8 cellular contexts compared by ENCODE assay signal in the genomic region with DNA sequence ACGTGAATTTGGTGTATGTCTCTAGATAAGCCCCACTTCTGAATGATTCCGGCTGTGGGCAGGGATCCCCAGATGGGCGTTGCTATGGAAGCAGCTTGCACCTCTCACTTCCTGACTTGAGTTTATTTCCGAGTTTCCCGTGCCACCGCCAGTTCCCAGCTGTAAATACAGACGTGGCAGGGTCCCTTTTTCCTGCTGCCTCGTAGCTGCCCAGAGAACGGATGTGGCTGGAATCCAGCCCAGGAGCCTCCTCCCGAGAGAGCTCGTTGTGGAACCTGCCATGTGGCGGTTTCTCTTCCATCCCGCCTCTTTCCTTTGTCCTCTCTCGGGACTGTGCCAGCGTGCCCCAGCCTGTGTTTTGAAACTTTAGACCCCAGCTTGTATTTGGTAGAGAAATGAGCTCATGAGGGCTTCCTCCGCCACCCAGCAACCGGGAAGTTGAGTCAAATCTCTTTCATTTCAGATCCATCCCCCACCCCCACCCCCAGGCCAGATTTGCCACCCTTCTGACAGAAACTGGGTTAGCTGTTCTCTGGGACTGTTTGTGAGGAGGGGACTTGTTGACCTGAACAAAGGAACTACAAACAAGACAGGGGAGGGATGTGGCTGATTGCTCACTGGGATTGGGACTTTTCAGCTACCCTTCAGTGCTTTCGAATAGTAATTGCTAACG.
DNase-seq lines count a peak whose midpoint lies in the region; ATAC-seq and TF ChIP-seq lines count a peak whose summit lies in the region.

No MANE protein-coding gene starts in this region.

- no peaks in the 10 kb centered on the region for H3K36me3 Mint-ChIP-seq in activated naive CD4-positive, alpha-beta T cell treated with anti-CD3 and anti-CD28 coated beads, Interleukin-2, amount 10 ng/mL, durations not matched to agents 7 days and 5 days

- peak overlapping the region; percentile 88 for H3K4me3 ChIP-seq in GM12865 (ENCODE audit: low read depth, low read length)

- H3K9me3 Mint-ChIP-seq in activated naive CD4-positive, alpha-beta T cell treated with anti-CD3 and anti-CD28 coated beads, Interleukin-2, amount 10 ng/mL, durations not matched to agents 7 days and 5 days: no peaks in the 10 kb centered on the region

- peak; percentile 40 for ATAC-seq in Right ventricle myocardium superior (ENCODE audit: poor library complexity)
- ATAC-seq in HG03439 (IDR thresholded peaks at IDR 0.05; ENCODE audit: unreplicated experiment): no peak

- H3K27ac ChIP-seq in 22Rv1: peak overlapping the region; percentile 85

- CTCF ChIA-PET in activated naive CD4-positive, alpha-beta T cell treated with anti-CD3 and anti-CD28 coated beads, Interleukin-2, amount 10 ng/mL, durations not matched to agents 7 days and 5 days (lab: Charles Lee): interaction anchor here (1.2 kb wide), 1 partner anchor 12 kb away, joined by 3 read pairs; no protein-coding TSS in a partner anchor

- H3K4me3 Mint-ChIP-seq in activated naive CD4-positive, alpha-beta T cell treated with anti-CD3 and anti-CD28 coated beads, Interleukin-2, amount 10 ng/mL, durations not matched to agents 7 days and 5 days: no peak overlapping the region

- DNase-seq in GM12865 (ENCODE audit: low read depth) (peak; percentile 82), NCI-H2227 treated with DMSO at 0.1 percent for 48 hours (lab: John Stamatoyannopoulos, UW) (peak; percentile 98), Right ventricle myocardium superior (peak; percentile 79), posterior cingulate gyrus (peak; percentile 39 to 95 (median 60)), NOMO-1 treated with dmso at 0.1 percent for 144 hours (lab: John Stamatoyannopoulos, UW; ENCODE audit: unreplicated experiment) (no peak)
- peak; percentile 23 for DNase-seq in activated naive CD4-positive, alpha-beta T cell treated with anti-CD3 and anti-CD28 coated beads, Interleukin-2, amount 10 ng/mL, durations not matched to agents 7 days and 5 days

- intact Hi-C loops in Right ventricle myocardium superior (cut with DNase I): no loop called here
- intact Hi-C loops in posterior cingulate gyrus (cut with DNase I): loop anchor here (2.0 kb wide), 1 partner anchor 97 kb away; a partner anchor contains a TSS

- peaks cover 8% of the 10 kb centered on the region for H3K4me1 Mint-ChIP-seq in activated naive CD4-positive, alpha-beta T cell treated with anti-CD3 and anti-CD28 coated beads, Interleukin-2, amount 10 ng/mL, durations not matched to agents 7 days and 5 days

- no peak overlapping the region for H3K27ac Mint-ChIP-seq in activated naive CD4-positive, alpha-beta T cell treated with anti-CD3 and anti-CD28 coated beads, Interleukin-2, amount 10 ng/mL, durations not matched to agents 7 days and 5 days

- no peak for TF ChIP-seq CTCF in 22Rv1 (IDR thresholded peaks at IDR 0.05)
- no peak for TF ChIP-seq CTCF in GM12865 (IDR thresholded peaks at IDR 0.05; ENCODE audit: insufficient read depth, low read depth, low read length, missing control alignments)

- no peaks in the 10 kb centered on the region for H3K27me3 Mint-ChIP-seq in activated naive CD4-positive, alpha-beta T cell treated with anti-CD3 and anti-CD28 coated beads, Interleukin-2, amount 10 ng/mL, durations not matched to agents 7 days and 5 days
